1 cellular context compared by ENCODE assay signal in the genomic region with DNA sequence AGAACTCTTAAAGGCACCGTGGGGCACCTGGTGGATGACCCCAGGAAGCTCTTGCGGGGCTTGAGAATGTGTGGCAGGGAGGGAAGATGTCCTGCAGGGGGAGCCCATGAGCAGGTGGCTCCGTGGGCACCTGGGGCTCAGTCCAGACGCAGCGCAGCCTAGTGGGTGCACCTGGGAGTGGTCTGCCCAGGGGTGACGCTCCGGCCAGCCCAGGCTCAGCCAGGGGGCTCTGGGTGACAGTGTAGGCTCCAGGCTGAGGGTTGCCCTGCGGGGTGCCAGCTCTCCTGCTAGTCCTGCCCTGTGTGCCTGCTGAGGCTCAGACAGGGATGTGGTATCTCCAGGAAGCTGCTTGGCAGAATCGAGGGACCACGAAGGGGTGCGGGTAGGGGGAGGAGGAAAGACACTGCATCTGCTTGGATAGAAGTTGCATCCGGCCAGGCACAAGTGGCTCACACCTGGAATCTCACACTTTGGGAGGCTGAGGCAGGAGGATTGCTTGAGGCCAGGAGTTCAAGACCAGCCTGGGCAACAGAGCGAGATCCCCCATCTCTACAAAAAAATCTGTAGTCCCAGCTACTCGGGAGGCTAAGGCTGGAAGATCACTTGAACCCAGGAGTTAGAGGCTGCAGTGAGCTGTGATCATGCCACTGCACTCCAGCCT.
TF ChIP-seq lines count a peak whose summit lies in the region.

No MANE protein-coding gene starts in this region.

TF ChIP-seq in endothelial cell of umbilical vein, 7 proteins besides CTCF, POLR2A, EP300 and RAD21:
- TF ChIP-seq MYC (IDR thresholded peaks at IDR 0.05; ENCODE audit: low read depth, low read length) (peak; percentile 17), FOS (IDR thresholded peaks at IDR 0.05; ENCODE audit: borderline replicate concordance, insufficient read depth, low read length) (no peak)
